ENCODE assay signal across 18 cellular contexts in genomic region chr5:119454171-119454570, GRCh38. TPM values are rescaled to one million over a fixed set of nuclear protein-coding genes. Genes with fewer than 3 reads are reported as not detected.
DNase-seq lines count a peak whose midpoint lies in the region; ATAC-seq and TF ChIP-seq lines count a peak whose summit lies in the region.
"Had no signal": no experiment of that assay in that cellular context is flagged by ENCODE, and none has a peak within 500 bp of the region (broad histone marks: within the 10 kb centered on the region; RNA-seq: fewer than 3 reads in every experiment).

No MANE protein-coding gene starts in this region.

- H3K9ac ChIP-seq in mammary epithelial cell (ENCODE audit: insufficient read depth, low read length) (no peak overlapping the region), endodermal cell (ENCODE audit: extremely low read depth, low read length, poor library complexity, severe bottlenecking) (no peak overlapping the region)

- no peak for DNase-seq in MCF 10A (ENCODE audit: unreplicated experiment)
- DNase-seq in mammary epithelial cell, result no peak
- DNase-seq in endodermal cell, result no peak
- no peak for DNase-seq in lower lobe of right lung
- DNase-seq in C1 segment of cervical spinal cord (lab: John Stamatoyannopoulos, UW), result no peak
- DNase-seq in glomerular visceral epithelial cell (ENCODE audit: extremely low spot score), result no peak
- DNase-seq: DMS153, KBM-7, MG63, NCI-H1092 treated with DMSO at 0.1 percent for 48 hours, NCI-H1694 treated with DMSO at 0.1 percent for 48 hours, NCI-H446, NCI-H748 treated with DMSO at 0.1 percent for 48 hours, Peyer's patch, SHP77 had no signal

- H3K4me1 ChIP-seq in mammary epithelial cell (ENCODE audit: insufficient read depth, low read length) (peaks cover 9% of the 10 kb centered on the region), endodermal cell (ENCODE audit: control insufficient read depth, insufficient read depth, low read length) (peaks cover 3% of the 10 kb centered on the region), lower lobe of right lung (peaks cover 18% of the 10 kb centered on the region)

- no peak overlapping the region for H3K4me2 ChIP-seq in mammary epithelial cell (ENCODE audit: insufficient read depth, low read depth, low read length)

- ATAC-seq in lower lobe of right lung (no peak), GM19455 (IDR thresholded peaks at IDR 0.05; ENCODE audit: unreplicated experiment) (no peak), HG03565 (IDR thresholded peaks at IDR 0.05; ENCODE audit: unreplicated experiment) (no peak)

- 100% methylated on average over 3 of the region's 3 CpGs for WGBS in mammary epithelial cell (ENCODE audit: low coverage, missing lambda C conversion rate)
- 95% methylated on average over 3 of the region's 3 CpGs for WGBS in endodermal cell (ENCODE audit: insufficient coverage in 1 of 2, insufficient read length in 1 of 2), 2 experiments

- peaks cover 14% of the 10 kb centered on the region for H3K36me3 Mint-ChIP-seq in MCF 10A (ENCODE audit: insufficient read depth, unreplicated experiment)
- H3K36me3 Mint-ChIP-seq in endodermal cell (ENCODE audit: low read depth), result peaks cover 53% of the 10 kb centered on the region

- no peak overlapping the region for H3K4me3 ChIP-seq in mammary epithelial cell (replicated peaks in 1 of 3; ENCODE audit: insufficient read depth in 1 of 3, low read depth in 2 of 3, low read length in 3 of 3)
- H3K4me3 ChIP-seq in endodermal cell (ENCODE audit: low read length), result peak overlapping the region; percentile 96
- peak overlapping the region; percentile 73 for H3K4me3 ChIP-seq in lower lobe of right lung
- H3K4me3 ChIP-seq: MG63 had no signal

- intact Hi-C loops in MCF 10A (cut with micrococcal nuclease), result no loop called here
- intact Hi-C loops in mammary epithelial cell (cut with micrococcal nuclease), result no loop called here
- intact Hi-C loops in lower lobe of right lung (cut with DNase I), result no loop called here

- H3K27me3 Mint-ChIP-seq in MCF 10A (ENCODE audit: insufficient read depth, unreplicated experiment) (no peaks in the 10 kb centered on the region), endodermal cell (ENCODE audit: insufficient read depth) (no peaks in the 10 kb centered on the region)

- H3K27ac Mint-ChIP-seq in MCF 10A (ENCODE audit: low read depth, unreplicated experiment), result no peak overlapping the region
- no peak overlapping the region for H3K27ac Mint-ChIP-seq in endodermal cell

- H3K27me3 ChIP-seq in mammary epithelial cell (ENCODE audit: insufficient read depth, low read length) (no peaks in the 10 kb centered on the region), endodermal cell (ENCODE audit: control insufficient read depth, insufficient read depth, low read length, poor library complexity, severe bottlenecking) (no peaks in the 10 kb centered on the region), lower lobe of right lung (ENCODE audit: low read depth) (no peaks in the 10 kb centered on the region)
- H3K27me3 ChIP-seq: MG63, Peyer's patch had no signal

- CTCF ChIA-PET in MCF 10A (lab: Yijun Ruan, JAX) (interaction anchor here (1.0 to 2.6 kb wide), 5 partner anchors 8 to 381 kb away, joined by 4 to 13 read pairs (median 7); no protein-coding TSS in a partner anchor), mammary epithelial cell (lab: Charles Lee; ENCODE audit: low non-redundant PET) (no interaction called here)

- H4K20me1 ChIP-seq in mammary epithelial cell (ENCODE audit: insufficient read depth, low read length), result no peaks in the 10 kb centered on the region

- dilution Hi-C loops in mammary epithelial cell (cut with HindIII; ENCODE audit: low sequenced_read_pairs), result no loop called here

- peaks cover 27% of the 10 kb centered on the region for H3K79me2 ChIP-seq in mammary epithelial cell (ENCODE audit: insufficient read depth, low read length)

- TF ChIP-seq CTCF in MCF 10A (IDR thresholded peaks at IDR 0.05; ENCODE audit: unreplicated experiment), result no peak
- TF ChIP-seq CTCF in mammary epithelial cell (conservative IDR thresholded peaks at IDR 0.05 in 1 of 2, IDR thresholded peaks at IDR 0.05 in 1 of 2; ENCODE audit: extremely low read depth in 1 of 2, insufficient read depth in 1 of 2, low read depth in 1 of 2, low read length in 2 of 2), result no peak
- no peak for TF ChIP-seq CTCF in endodermal cell (conservative IDR thresholded peaks at IDR 0.05)
- no peak for TF ChIP-seq CTCF in lower lobe of right lung (IDR thresholded peaks at IDR 0.05)

- H3K4me1 Mint-ChIP-seq in MCF 10A (ENCODE audit: insufficient read depth, unreplicated experiment) (peaks cover 13% of the 10 kb centered on the region), endodermal cell (peaks cover 29% of the 10 kb centered on the region)

- no peak overlapping the region for H2AFZ ChIP-seq in mammary epithelial cell (ENCODE audit: low read depth, low read length)

- no peaks in the 10 kb centered on the region for H3K9me3 ChIP-seq in mammary epithelial cell (replicated peaks; ENCODE audit: insufficient read depth, low read length)
- peaks cover 28% of the 10 kb centered on the region for H3K9me3 ChIP-seq in endodermal cell (ENCODE audit: control insufficient read depth, low read length)
- H3K9me3 ChIP-seq in lower lobe of right lung, result no peaks in the 10 kb centered on the region

- H3K4me3 Mint-ChIP-seq in MCF 10A (ENCODE audit: unreplicated experiment) (peak overlapping the region; percentile 87), endodermal cell (peak overlapping the region; percentile 86)

- peaks cover 4% of the 10 kb centered on the region for H3K36me3 ChIP-seq in mammary epithelial cell (ENCODE audit: insufficient read depth, low read length)
- peaks cover 27% of the 10 kb centered on the region for H3K36me3 ChIP-seq in endodermal cell (ENCODE audit: control insufficient read depth, insufficient read depth, low read length)
- peaks cover 9% of the 10 kb centered on the region for H3K36me3 ChIP-seq in lower lobe of right lung
- H3K36me3 ChIP-seq: Peyer's patch had no signal

- POLR2A ChIA-PET in MCF 10A (lab: Yijun Ruan, JAX), result interaction anchor here (0.6 to 3.6 kb wide), 7 partner anchors 9 to 130 kb away, joined by 3 to 41 read pairs (median 16); no protein-coding TSS in a partner anchor

- H3K27ac ChIP-seq in mammary epithelial cell (ENCODE audit: insufficient read depth, low read depth, low read length) (no peak overlapping the region), endodermal cell (ENCODE audit: low read depth, low read length) (no peak overlapping the region), lower lobe of right lung (peak overlapping the region; percentile 94)
- H3K27ac ChIP-seq: C4-2B, Peyer's patch had no signal

- peaks cover 7% of the 10 kb centered on the region for H3K9me3 Mint-ChIP-seq in MCF 10A (ENCODE audit: unreplicated experiment)
- peaks cover 31% of the 10 kb centered on the region for H3K9me3 Mint-ChIP-seq in endodermal cell

- in situ Hi-C loops in mammary epithelial cell (cut with MboI; ENCODE audit: low sequenced_read_pairs in 2 of 2), result loop anchor here in 1 of 2 donors (25.0 kb wide), 1 partner anchor 283 kb away; no protein-coding TSS in a partner anchor

- no TSS peak for BruUV-seq in MCF 10A (replicated peaks; lab: Mats Ljungman, UMichigan)
- no TSS peak for BruUV-seq in mammary epithelial cell (replicated peaks; lab: Mats Ljungman, UMichigan)

RNA-seq across cellular contexts. Expression of gene HSD17B4, which starts 1.9 kb away (rescaled TPM):
- 163 and 169 TPM in 2 replicates for total RNA-seq in MCF 10A (2022)
- 100 to 1,000 TPM; 131 to 168 TPM for total RNA-seq in mammary epithelial cell
- polyA plus RNA-seq in mammary epithelial cell, result 139 TPM
- 207 TPM for polyA minus RNA-seq in mammary epithelial cell
- total RNA-seq in endodermal cell, result 100 to 1,000 TPM; 453 to 480 TPM
- 154 TPM for polyA plus RNA-seq in endodermal cell (2013, experiment 1 of 2)
- polyA plus RNA-seq in endodermal cell (2013, experiment 2 of 2), result 158 TPM
- 364 TPM for total RNA-seq in lower lobe of right lung

Comparison
In these comparisons a context has a peak if more than half of its experiments do, and no peak if none do; other contexts are left out.
1. H3K4me3 ChIP-seq: peak in endodermal cell (single experiment) and lower lobe of right lung (single experiment); none in mammary epithelial cell (0 of 3).